ENCODE assay signal across 27 cellular contexts in genomic region chr1:6136516-6137220, GRCh38. TPM values are rescaled to one million over a fixed set of nuclear protein-coding genes. Genes with fewer than 3 reads are reported as not detected.
"Had no signal": no experiment of that assay in that cellular context is flagged by ENCODE, and none has a peak within 500 bp of the region (broad histone marks: within the 10 kb centered on the region; RNA-seq: fewer than 3 reads in every experiment).

No MANE protein-coding gene starts in this region.

- H3K36me3 ChIP-seq: brain microvascular endothelial cell, cardiac muscle cell, Peyer's patch had no signal

- ATAC-seq: activated T-cell treated with anti-CD3 and anti-CD28 coated beads, Interleukin-2, amount 50 U/mL, for 4 hours; T-helper 17 cell had no signal

- H3K9me3 ChIP-seq: Peyer's patch had no signal

- H3K27me3 ChIP-seq: brain microvascular endothelial cell, cardiac muscle cell, Peyer's patch had no signal

- H3K27me3 Mint-ChIP-seq: activated CD4-positive, alpha-beta memory T cell treated with anti-CD3 and anti-CD28 coated beads for 36 hours; activated naive CD8-positive, alpha-beta T cell; T-helper 17 cell had no signal

- H3K4me1 ChIP-seq: Peyer's patch had no signal

- H3K36me3 Mint-ChIP-seq: activated CD4-positive, alpha-beta memory T cell treated with anti-CD3 and anti-CD28 coated beads for 36 hours; IgD-negative memory B cell had no signal

- H3K27ac Mint-ChIP-seq: activated CD4-positive, alpha-beta memory T cell treated with anti-CD3 and anti-CD28 coated beads for 36 hours; activated CD4-positive, alpha-beta T cell treated with anti-CD3 and anti-CD28 coated beads, Interleukin-2, amount 10 ng/mL, durations not matched to agents 7 days and 5 days; activated naive CD4-positive, alpha-beta T cell treated with anti-CD3 and anti-CD28 coated beads for 36 hours; activated naive CD8-positive, alpha-beta T cell; IgD-negative memory B cell; T-helper 17 cell had no signal

- H3K27ac ChIP-seq: brain microvascular endothelial cell, cardiac muscle cell, Peyer's patch, RWPE1 had no signal

- H3K4me1 Mint-ChIP-seq: activated CD4-positive, alpha-beta T cell treated with anti-CD3 and anti-CD28 coated beads, Interleukin-2, amount 10 ng/mL, durations not matched to agents 7 days and 5 days; T-helper 17 cell had no signal

- H3K4me3 ChIP-seq: cardiac muscle cell, Peyer's patch had no signal

- H3K4me3 Mint-ChIP-seq: activated CD4-positive, alpha-beta memory T cell treated with anti-CD3 and anti-CD28 coated beads for 36 hours; activated CD4-positive, alpha-beta T cell treated with anti-CD3 and anti-CD28 coated beads, Interleukin-2, amount 10 ng/mL, durations not matched to agents 7 days and 5 days; activated naive CD4-positive, alpha-beta T cell treated with anti-CD3 and anti-CD28 coated beads for 36 hours; activated naive CD8-positive, alpha-beta T cell; activated T-cell treated with anti-CD3 and anti-CD28 coated beads, Interleukin-2, amount 50 U/mL, for 4 hours; IgD-negative memory B cell; T-helper 17 cell had no signal

- DNase-seq: activated CD4-positive, alpha-beta memory T cell treated with anti-CD3 and anti-CD28 coated beads for 36 hours; activated CD4-positive, alpha-beta T cell treated with anti-CD3 and anti-CD28 coated beads, Interleukin-2, amount 10 ng/mL, durations not matched to agents 7 days and 5 days; activated CD4-positive, CD25-positive, alpha-beta regulatory T cell; activated CD8-positive, alpha-beta memory T cell treated with anti-CD3 and anti-CD28 coated beads for 24 hours; activated effector memory CD4-positive, alpha-beta T cell treated with anti-CD3 and anti-CD28 coated beads, Interleukin-2, amount 50 U/mL, for 16 hours; activated naive CD4-positive, alpha-beta T cell treated with anti-CD3 and anti-CD28 coated beads for 36 hours; activated T-cell treated with anti-CD3 and anti-CD28 coated beads, Interleukin-2, amount 50 U/mL, for 4 hours; amygdala; brain microvascular endothelial cell; KG1; NCI-H1092; NCI-H1417 treated with DMSO at 0.1 percent for 48 hours; NCI-H1694; NCI-H2029; NCI-H2107; NCI-H510A treated with DMSO at 0.1 percent for 48 hours; NCI-H69; NK-92 treated with Interleukin-12 subunit alpha and Interleukin-12 subunit beta, amount 100 ng/mL, for 24 hours; OCI-M1; SIG-M5; T-helper 17 cell; T-helper 9 cell had no signal

RNA-seq across cellular contexts. Expression of gene CHD5, which starts 43.5 kb away (rescaled TPM):
- polyA plus RNA-seq: IgD-negative memory B cell had no signal
